Comparison of ENCODE assay signal across 1 cellular context in the genomic region with DNA sequence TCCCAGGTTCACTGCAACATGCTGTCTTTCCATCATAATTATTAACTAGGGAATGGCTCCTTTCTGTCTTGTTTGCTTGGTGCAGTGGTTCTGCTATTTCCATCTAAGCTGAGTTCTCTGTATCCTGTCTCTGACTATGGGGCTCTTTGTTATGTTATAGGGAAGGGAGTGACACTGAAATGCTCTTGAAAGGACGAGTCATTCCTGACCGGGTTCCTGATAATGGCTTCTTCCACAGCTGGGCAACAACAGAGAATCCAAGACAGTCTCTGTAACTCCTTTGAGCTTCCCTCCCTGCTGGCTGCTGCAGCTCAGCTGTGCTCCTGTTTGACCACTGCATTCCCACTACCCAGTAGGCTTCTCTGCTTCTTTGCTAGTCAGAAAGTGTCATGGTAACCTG.
TF ChIP-seq lines count a peak whose summit lies in the region.

No MANE protein-coding gene starts in this region.

TF ChIP-seq in GM23338, 12 proteins besides CTCF, POLR2A, EP300 and RAD21 (continued from another document):
- TF ChIP-seq, protein P1, sequence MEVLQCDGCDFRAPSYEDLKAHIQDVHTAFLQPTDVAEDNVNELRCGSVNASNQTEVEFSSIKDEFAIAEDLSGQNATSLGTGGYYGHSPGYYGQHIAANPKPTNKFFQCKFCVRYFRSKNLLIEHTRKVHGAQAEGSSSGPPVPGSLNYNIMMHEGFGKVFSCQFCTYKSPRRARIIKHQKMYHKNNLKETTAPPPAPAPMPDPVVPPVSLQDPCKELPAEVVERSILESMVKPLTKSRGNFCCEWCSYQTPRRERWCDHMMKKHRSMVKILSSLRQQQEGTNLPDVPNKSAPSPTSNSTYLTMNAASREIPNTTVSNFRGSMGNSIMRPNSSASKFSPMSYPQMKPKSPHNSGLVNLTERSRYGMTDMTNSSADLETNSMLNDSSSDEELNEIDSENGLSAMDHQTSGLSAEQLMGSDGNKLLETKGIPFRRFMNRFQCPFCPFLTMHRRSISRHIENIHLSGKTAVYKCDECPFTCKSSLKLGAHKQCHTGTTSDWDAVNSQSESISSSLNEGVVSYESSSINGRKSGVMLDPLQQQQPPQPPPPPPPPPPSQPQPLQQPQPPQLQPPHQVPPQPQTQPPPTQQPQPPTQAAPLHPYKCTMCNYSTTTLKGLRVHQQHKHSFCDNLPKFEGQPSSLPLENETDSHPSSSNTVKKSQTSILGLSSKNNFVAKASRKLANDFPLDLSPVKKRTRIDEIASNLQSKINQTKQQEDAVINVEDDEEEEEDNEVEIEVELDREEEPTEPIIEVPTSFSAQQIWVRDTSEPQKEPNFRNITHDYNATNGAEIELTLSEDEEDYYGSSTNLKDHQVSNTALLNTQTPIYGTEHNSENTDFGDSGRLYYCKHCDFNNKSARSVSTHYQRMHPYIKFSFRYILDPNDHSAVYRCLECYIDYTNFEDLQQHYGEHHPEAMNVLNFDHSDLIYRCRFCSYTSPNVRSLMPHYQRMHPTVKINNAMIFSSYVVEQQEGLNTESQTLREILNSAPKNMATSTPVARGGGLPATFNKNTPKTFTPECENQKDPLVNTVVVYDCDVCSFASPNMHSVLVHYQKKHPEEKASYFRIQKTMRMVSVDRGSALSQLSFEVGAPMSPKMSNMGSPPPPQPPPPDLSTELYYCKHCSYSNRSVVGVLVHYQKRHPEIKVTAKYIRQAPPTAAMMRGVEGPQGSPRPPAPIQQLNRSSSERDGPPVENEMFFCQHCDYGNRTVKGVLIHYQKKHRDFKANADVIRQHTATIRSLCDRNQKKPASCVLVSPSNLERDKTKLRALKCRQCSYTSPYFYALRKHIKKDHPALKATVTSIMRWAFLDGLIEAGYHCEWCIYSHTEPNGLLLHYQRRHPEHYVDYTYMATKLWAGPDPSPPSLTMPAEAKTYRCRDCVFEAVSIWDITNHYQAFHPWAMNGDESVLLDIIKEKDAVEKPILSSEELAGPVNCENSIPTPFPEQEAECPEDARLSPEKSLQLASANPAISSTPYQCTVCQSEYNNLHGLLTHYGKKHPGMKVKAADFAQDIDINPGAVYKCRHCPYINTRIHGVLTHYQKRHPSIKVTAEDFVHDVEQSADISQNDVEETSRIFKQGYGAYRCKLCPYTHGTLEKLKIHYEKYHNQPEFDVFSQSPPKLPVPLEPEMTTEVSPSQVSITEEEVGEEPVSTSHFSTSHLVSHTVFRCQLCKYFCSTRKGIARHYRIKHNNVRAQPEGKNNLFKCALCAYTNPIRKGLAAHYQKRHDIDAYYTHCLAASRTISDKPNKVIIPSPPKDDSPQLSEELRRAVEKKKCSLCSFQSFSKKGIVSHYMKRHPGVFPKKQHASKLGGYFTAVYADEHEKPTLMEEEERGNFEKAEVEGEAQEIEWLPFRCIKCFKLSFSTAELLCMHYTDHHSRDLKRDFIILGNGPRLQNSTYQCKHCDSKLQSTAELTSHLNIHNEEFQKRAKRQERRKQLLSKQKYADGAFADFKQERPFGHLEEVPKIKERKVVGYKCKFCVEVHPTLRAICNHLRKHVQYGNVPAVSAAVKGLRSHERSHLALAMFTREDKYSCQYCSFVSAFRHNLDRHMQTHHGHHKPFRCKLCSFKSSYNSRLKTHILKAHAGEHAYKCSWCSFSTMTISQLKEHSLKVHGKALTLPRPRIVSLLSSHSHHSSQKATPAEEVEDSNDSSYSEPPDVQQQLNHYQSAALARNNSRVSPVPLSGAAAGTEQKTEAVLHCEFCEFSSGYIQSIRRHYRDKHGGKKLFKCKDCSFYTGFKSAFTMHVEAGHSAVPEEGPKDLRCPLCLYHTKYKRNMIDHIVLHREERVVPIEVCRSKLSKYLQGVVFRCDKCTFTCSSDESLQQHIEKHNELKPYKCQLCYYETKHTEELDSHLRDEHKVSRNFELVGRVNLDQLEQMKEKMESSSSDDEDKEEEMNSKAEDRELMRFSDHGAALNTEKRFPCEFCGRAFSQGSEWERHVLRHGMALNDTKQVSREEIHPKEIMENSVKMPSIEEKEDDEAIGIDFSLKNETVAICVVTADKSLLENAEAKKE (CRISPR knock-in tag; IDR thresholded peaks at IDR 0.05), result no peak
- no peak for TF ChIP-seq EZH2 (IDR thresholded peaks at IDR 0.05; ENCODE audit: low read depth, unreplicated experiment)
- TF ChIP-seq, protein P2, sequence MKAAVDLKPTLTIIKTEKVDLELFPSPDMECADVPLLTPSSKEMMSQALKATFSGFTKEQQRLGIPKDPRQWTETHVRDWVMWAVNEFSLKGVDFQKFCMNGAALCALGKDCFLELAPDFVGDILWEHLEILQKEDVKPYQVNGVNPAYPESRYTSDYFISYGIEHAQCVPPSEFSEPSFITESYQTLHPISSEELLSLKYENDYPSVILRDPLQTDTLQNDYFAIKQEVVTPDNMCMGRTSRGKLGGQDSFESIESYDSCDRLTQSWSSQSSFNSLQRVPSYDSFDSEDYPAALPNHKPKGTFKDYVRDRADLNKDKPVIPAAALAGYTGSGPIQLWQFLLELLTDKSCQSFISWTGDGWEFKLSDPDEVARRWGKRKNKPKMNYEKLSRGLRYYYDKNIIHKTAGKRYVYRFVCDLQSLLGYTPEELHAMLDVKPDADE (IDR thresholded peaks at IDR 0.05), result no peak
- TF ChIP-seq JUNB (IDR thresholded peaks at IDR 0.05; ENCODE audit: unreplicated experiment), result no peak
- TF ChIP-seq, protein P3, sequence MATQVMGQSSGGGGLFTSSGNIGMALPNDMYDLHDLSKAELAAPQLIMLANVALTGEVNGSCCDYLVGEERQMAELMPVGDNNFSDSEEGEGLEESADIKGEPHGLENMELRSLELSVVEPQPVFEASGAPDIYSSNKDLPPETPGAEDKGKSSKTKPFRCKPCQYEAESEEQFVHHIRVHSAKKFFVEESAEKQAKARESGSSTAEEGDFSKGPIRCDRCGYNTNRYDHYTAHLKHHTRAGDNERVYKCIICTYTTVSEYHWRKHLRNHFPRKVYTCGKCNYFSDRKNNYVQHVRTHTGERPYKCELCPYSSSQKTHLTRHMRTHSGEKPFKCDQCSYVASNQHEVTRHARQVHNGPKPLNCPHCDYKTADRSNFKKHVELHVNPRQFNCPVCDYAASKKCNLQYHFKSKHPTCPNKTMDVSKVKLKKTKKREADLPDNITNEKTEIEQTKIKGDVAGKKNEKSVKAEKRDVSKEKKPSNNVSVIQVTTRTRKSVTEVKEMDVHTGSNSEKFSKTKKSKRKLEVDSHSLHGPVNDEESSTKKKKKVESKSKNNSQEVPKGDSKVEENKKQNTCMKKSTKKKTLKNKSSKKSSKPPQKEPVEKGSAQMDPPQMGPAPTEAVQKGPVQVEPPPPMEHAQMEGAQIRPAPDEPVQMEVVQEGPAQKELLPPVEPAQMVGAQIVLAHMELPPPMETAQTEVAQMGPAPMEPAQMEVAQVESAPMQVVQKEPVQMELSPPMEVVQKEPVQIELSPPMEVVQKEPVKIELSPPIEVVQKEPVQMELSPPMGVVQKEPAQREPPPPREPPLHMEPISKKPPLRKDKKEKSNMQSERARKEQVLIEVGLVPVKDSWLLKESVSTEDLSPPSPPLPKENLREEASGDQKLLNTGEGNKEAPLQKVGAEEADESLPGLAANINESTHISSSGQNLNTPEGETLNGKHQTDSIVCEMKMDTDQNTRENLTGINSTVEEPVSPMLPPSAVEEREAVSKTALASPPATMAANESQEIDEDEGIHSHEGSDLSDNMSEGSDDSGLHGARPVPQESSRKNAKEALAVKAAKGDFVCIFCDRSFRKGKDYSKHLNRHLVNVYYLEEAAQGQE (IDR thresholded peaks at IDR 0.05; ENCODE audit: unreplicated experiment), result no peak
- TF ChIP-seq STAT1 (IDR thresholded peaks at IDR 0.05; ENCODE audit: unreplicated experiment), result no peak
- TF ChIP-seq CREB1 (CRISPR knock-in tag; IDR thresholded peaks at IDR 0.05; ENCODE audit: low read depth), result no peak
- TF ChIP-seq NANOG (IDR thresholded peaks at IDR 0.05; ENCODE audit: borderline replicate concordance), result no peak
- no peak for TF ChIP-seq ZNF114 (CRISPR knock-in tag; IDR thresholded peaks at IDR 0.05)
- no peak for TF ChIP-seq ZNF331 (CRISPR knock-in tag; IDR thresholded peaks at IDR 0.05; ENCODE audit: low read depth)
- no peak for TF ChIP-seq POLR2AphosphoS5 (IDR thresholded peaks at IDR 0.05; ENCODE audit: low read depth)
